In genomic region chr6:116461075-116461474, GRCh38 we compare ENCODE assay signal across 8 cellular contexts. TPM values are rescaled to one million over a fixed set of nuclear protein-coding genes. Genes with fewer than 3 reads are reported as not detected.
DNase-seq lines count a peak whose midpoint lies in the region; ATAC-seq and TF ChIP-seq lines count a peak whose summit lies in the region.

Gene CALHM6 (plus strand): TSS chr6:116461375. CDS start chr6:116461930, 555 bp downstream.

- no peak for DNase-seq in CD4-positive, alpha-beta T cell
- DNase-seq in PC-9 (no peak), esophagus squamous epithelium (lab: John Stamatoyannopoulos, UW) (no peak), osteoblast (ENCODE audit: insufficient read length, low spot score, missing footprints) (no peak), DMS79 (lab: John Stamatoyannopoulos, UW) (no peak)
- no peak for DNase-seq in stimulated activated CD4-positive, alpha-beta T cell treated with anti-CD3 and anti-CD28 coated beads, Interleukin-2, amount 100 ng/mL, for 24 hours

- H3K4me1 ChIP-seq in PC-9 (replicated peaks; ENCODE audit: insufficient read depth) = no peaks in the 10 kb centered on the region
- H3K4me1 ChIP-seq in esophagus squamous epithelium = peaks cover 0 to 23% (median 0%) of the 10 kb centered on the region in 3 donors
- peaks cover 12% of the 10 kb centered on the region for H3K4me1 ChIP-seq in osteoblast (ENCODE audit: insufficient read depth, low read length)

- H3K79me2 ChIP-seq in PC-9 (ENCODE audit: low read depth) (no peaks in the 10 kb centered on the region), osteoblast (ENCODE audit: insufficient read depth, low read length) (no peaks in the 10 kb centered on the region)

- no peaks in the 10 kb centered on the region for H3K36me3 Mint-ChIP-seq in CD4-positive, alpha-beta T cell (ENCODE audit: low read depth)

- no peak within 1 kb of the TSS for H3K27ac ChIP-seq in CD4-positive, alpha-beta T cell (ENCODE audit: low read depth, low read length)
- no peak within 1 kb of the TSS for H3K27ac ChIP-seq in PC-9
- peak within 1 kb of the TSS in 2 of 4 donors; percentile 15 to 34 for H3K27ac ChIP-seq in esophagus squamous epithelium
- H3K27ac ChIP-seq in osteoblast (ENCODE audit: low read depth, low read length) = no peak within 1 kb of the TSS

- no peaks in the 10 kb centered on the region for H3K9me3 ChIP-seq in CD4-positive, alpha-beta T cell (ENCODE audit: control insufficient read depth, low read length)
- H3K9me3 ChIP-seq in PC-9 (ENCODE audit: insufficient read depth, low read depth) (no peaks in the 10 kb centered on the region), esophagus squamous epithelium (no peaks in the 10 kb centered on the region), osteoblast (ENCODE audit: low read depth, low read length) (no peaks in the 10 kb centered on the region)

- 75 to 92% methylated on average over 4 of the region's 4 CpGs for WGBS in esophagus squamous epithelium, 2 donors

- H3K36me3 ChIP-seq in PC-9 (ENCODE audit: low read depth) = no peaks in the 10 kb centered on the region
- H3K36me3 ChIP-seq in esophagus squamous epithelium = no peaks in the 10 kb centered on the region
- H3K36me3 ChIP-seq in osteoblast (ENCODE audit: insufficient read depth, low read length) = no peaks in the 10 kb centered on the region

- H3K4me3 ChIP-seq in PC-9 (peak within 1 kb of the TSS; percentile 35; the same call in 1 of the 2 replicates), esophagus squamous epithelium (peak within 1 kb of the TSS; percentile 31 to 69 (median 44)), osteoblast (ENCODE audit: insufficient read depth, low read length) (peak within 1 kb of the TSS; percentile 72)

- 0 out of 2 replicates have a peak within 1 kb of the TSS, but pooled peaks have one; percentile 53 for H2AFZ ChIP-seq in PC-9
- peak within 1 kb of the TSS; percentile 76 for H2AFZ ChIP-seq in osteoblast (ENCODE audit: low read length)

- ATAC-seq in CD4-positive, alpha-beta T cell (ENCODE audit: poor library complexity) = no peak
- ATAC-seq in HG02885 (IDR thresholded peaks at IDR 0.05; ENCODE audit: poor library complexity, unreplicated experiment) (no peak), esophagus mucosa (no peak)

- CTCF ChIA-PET in CD4-positive, alpha-beta T cell (lab: Charles Lee) = no interaction called here
- CTCF ChIA-PET in PC-9 (lab: Charles Lee) = no interaction called here

- no peaks in the 10 kb centered on the region for H3F3A ChIP-seq in PC-9 (ENCODE audit: insufficient read depth, low read depth)

- H3K4me2 ChIP-seq in PC-9 (peak within 1 kb of the TSS; percentile 63), osteoblast (ENCODE audit: insufficient read depth, low read length) (peak within 1 kb of the TSS; percentile 76)

- peak within 1 kb of the TSS; percentile 69 for H3K4me3 Mint-ChIP-seq in CD4-positive, alpha-beta T cell

- H3K27me3 ChIP-seq in CD4-positive, alpha-beta T cell (ENCODE audit: control insufficient read depth, insufficient read depth, low read length) = peaks cover 3% of the 10 kb centered on the region
- H3K27me3 ChIP-seq in PC-9 (ENCODE audit: insufficient read depth, low read depth) = peaks cover 28% of the 10 kb centered on the region; the same call in 1 of the 2 replicates
- peaks cover 0 to 54% (median 0%) of the 10 kb centered on the region in 4 donors for H3K27me3 ChIP-seq in esophagus squamous epithelium
- H3K27me3 ChIP-seq in osteoblast (ENCODE audit: insufficient read depth, low read length) = peaks cover 8% of the 10 kb centered on the region

- H3K27me3 Mint-ChIP-seq in CD4-positive, alpha-beta T cell = peaks cover 28% of the 10 kb centered on the region

- TF ChIP-seq CTCF in CD4-positive, alpha-beta T cell (IDR thresholded peaks at IDR 0.05) = no peak
- TF ChIP-seq CTCF in PC-9 (conservative IDR thresholded peaks at IDR 0.05) = no peak
- TF ChIP-seq CTCF in esophagus squamous epithelium (IDR thresholded peaks at IDR 0.05) = no peak
- no peak for TF ChIP-seq CTCF in osteoblast (IDR thresholded peaks at IDR 0.05; ENCODE audit: extremely low read depth, low read depth, low read length)

- TF ChIP-seq POLR2A in esophagus squamous epithelium (IDR thresholded peaks at IDR 0.05) = no peak

- intact Hi-C loops in CD4-positive, alpha-beta T cell (cut with DNase I, micrococcal nuclease) = no loop called here
- intact Hi-C loops in PC-9 (cut with micrococcal nuclease; ENCODE audit: unreplicated experiment) (no loop called here), esophagus squamous epithelium (cut with DNase I) (no loop called here)

- H3K27ac Mint-ChIP-seq in CD4-positive, alpha-beta T cell = no peak within 1 kb of the TSS

- H3K4me1 Mint-ChIP-seq in CD4-positive, alpha-beta T cell (ENCODE audit: low read depth) = peaks cover 33% of the 10 kb centered on the region

- POLR2A ChIA-PET in CD4-positive, alpha-beta T cell (lab: Charles Lee) = interaction anchor here (0.7 kb wide), 1 partner anchor 181 kb away, joined by 3 read pairs; the partner anchor contains the start of gene TSPYL1
- POLR2A ChIA-PET in PC-9 (lab: Charles Lee; ENCODE audit: unreplicated experiment) = no interaction called here

- H3K9me3 Mint-ChIP-seq in CD4-positive, alpha-beta T cell = no peaks in the 10 kb centered on the region

- BruUV-seq in PC-9 (replicated peaks; lab: Mats Ljungman, UMichigan) = no TSS peak

- H4K20me1 ChIP-seq in PC-9 (ENCODE audit: insufficient read depth) (no peaks in the 10 kb centered on the region), osteoblast (ENCODE audit: insufficient read depth, low read length) (no peaks in the 10 kb centered on the region)

- H3K9me2 ChIP-seq in PC-9 (ENCODE audit: insufficient read depth) = no peaks in the 10 kb centered on the region

RNA-seq across cellular contexts. Expression of gene CALHM6, which starts in this region (rescaled TPM):
- total RNA-seq in CD4-positive, alpha-beta T cell = 1 to 10 TPM; 3.0 to 3.1 TPM
- total RNA-seq in PC-9 (2021) = not detected in 2 replicates
- total RNA-seq in esophagus squamous epithelium = 1 to 10 TPM; 1.4 to 7.8 (median 3.6) TPM
- 0.72 and 0.88 TPM in 2 replicates for total RNA-seq in osteoblast
- total RNA-seq in esophagus mucosa = 0.20 TPM
